Comparison of ENCODE assay signal across 8 cellular contexts in genomic region chr19:58279925-58280316, GRCh38. TPM values are rescaled to one million over a fixed set of nuclear protein-coding genes. Genes with fewer than 3 reads are reported as not detected.
A peak's percentile ranks its signal among the peaks of the same experiment; 100 is the strongest.
DNase-seq lines count a peak whose midpoint lies in the region; ATAC-seq and TF ChIP-seq lines count a peak whose summit lies in the region.

No MANE protein-coding gene starts in this region.

- intact Hi-C loops in breast epithelium (cut with DNase I; ENCODE audit: low total_unique reads): no loop called here

- no peak for TF ChIP-seq POLR2A in breast epithelium (IDR thresholded peaks at IDR 0.05)

- H3K36me3 ChIP-seq in HUES6 (ENCODE audit: control insufficient read depth, insufficient read depth, low read length) (peaks cover 31% of the 10 kb centered on the region), breast epithelium (no peaks in the 10 kb centered on the region)

- DNase-seq in AG04450 (ENCODE audit: low read depth, low spot score): no peak
- DNase-seq in breast epithelium (ENCODE audit: low spot score in 2 of 2): no peak
- no peak for DNase-seq in naive B cell
- DNase-seq in amniotic stem cell (lab: John Stamatoyannopoulos, UW): no peak
- DNase-seq in NOMO-1 treated with dmso at 0.1 percent for 144 hours (lab: John Stamatoyannopoulos, UW; ENCODE audit: unreplicated experiment): no peak
- no peak for DNase-seq in SW 1271 (lab: John Stamatoyannopoulos, UW)

- peak overlapping the region; percentile 83 to 98 (median 96) for H3K4me3 Mint-ChIP-seq in naive B cell

- no peaks in the 10 kb centered on the region for H3K27me3 ChIP-seq in AG04450 (ENCODE audit: control insufficient read depth, insufficient read depth, low read length)
- H3K27me3 ChIP-seq in HUES6 (ENCODE audit: control insufficient read depth, insufficient read depth, low read length): no peaks in the 10 kb centered on the region
- H3K27me3 ChIP-seq in breast epithelium: no peaks in the 10 kb centered on the region

- H3K4me1 Mint-ChIP-seq in naive B cell: peaks cover 33 to 42% (median 35%) of the 10 kb centered on the region in 3 donors

- peak overlapping the region; percentile 92 for H3K4me3 ChIP-seq in AG04450 (ENCODE audit: low read depth, low read length)
- H3K4me3 ChIP-seq in HUES6 (ENCODE audit: low read depth, low read length): peak overlapping the region; percentile 95
- H3K4me3 ChIP-seq in breast epithelium: peak overlapping the region; percentile 94 to 95 (median 94)

- POLR2A ChIA-PET in AG04450 (lab: Yijun Ruan, JAX): no interaction called here

- H3K27ac Mint-ChIP-seq in naive B cell: peak overlapping the region in 2 of 6 donors; percentile 54 to 72

- peaks cover 0 to 5% (median 0%) of the 10 kb centered on the region in 7 donors for H3K9me3 Mint-ChIP-seq in naive B cell

- H3K4me1 ChIP-seq in HUES6 (ENCODE audit: control insufficient read depth, insufficient read depth, low read length) (peaks cover 6% of the 10 kb centered on the region), breast epithelium (no peaks in the 10 kb centered on the region)

- TF ChIP-seq CTCF in AG04450 (IDR thresholded peaks at IDR 0.05; ENCODE audit: low read depth, low read length) (no peak), breast epithelium (IDR thresholded peaks at IDR 0.05) (no peak)

- no peaks in the 10 kb centered on the region for H3K27me3 Mint-ChIP-seq in naive B cell

- no peak for ATAC-seq in naive B cell (ENCODE audit: low read depth in 2 of 2)
- ATAC-seq in GM21786 (IDR thresholded peaks at IDR 0.05; ENCODE audit: unreplicated experiment): no peak

- peaks cover 0 to 7% of the 10 kb centered on the region in 2 donors for H3K36me3 Mint-ChIP-seq in naive B cell

- no peak overlapping the region for H3K9ac ChIP-seq in HUES6 (ENCODE audit: low read length)

- CTCF ChIA-PET in AG04450 (lab: Charles Lee): interaction anchor here (0.6 kb wide), 1 partner anchor 8 kb away, joined by 3 read pairs; no protein-coding TSS in a partner anchor

- peaks cover 68% of the 10 kb centered on the region for H3K9me3 ChIP-seq in AG04450 (ENCODE audit: control insufficient read depth, insufficient read depth, low read length)
- H3K9me3 ChIP-seq in HUES6 (ENCODE audit: control insufficient read depth, insufficient read depth, low read depth, low read length): peaks cover 17% of the 10 kb centered on the region; the same call in 1 of the 2 replicates
- peaks cover 16 to 54% of the 10 kb centered on the region in 2 donors for H3K9me3 ChIP-seq in breast epithelium

- H3K27ac ChIP-seq in AG04450 (ENCODE audit: low read depth, low read length): no peak overlapping the region
- no peak overlapping the region for H3K27ac ChIP-seq in HUES6 (ENCODE audit: low read depth, low read length)
- H3K27ac ChIP-seq in breast epithelium: no peak overlapping the region

RNA-seq across cellular contexts. Expression of gene ZNF8, which starts 1.2 kb away (rescaled TPM):
- 3.2 and 3.5 TPM in 2 replicates for polyA plus RNA-seq in AG04450 (2011; rRNA removed)
- polyA minus RNA-seq in AG04450 (2011; rRNA and poly(A)+ RNA removed): 12.8 and 13.0 TPM in 2 replicates
- total RNA-seq in breast epithelium: 10 to 100 TPM in 1 of 3 donors, 1 to 10 TPM in 2; 4.2 to 10.8 (median 9.2) TPM
- polyA plus RNA-seq in naive B cell (ENCODE audit: low read depth in 6 of 6): 1 to 10 TPM in 1 of 6 donors, under 1 TPM in 4, not detected in 1; 0.21 to 1.0 (median 0.70) TPM

RNA-seq across cellular contexts. Expression of gene ERVK3-1, which starts 25.3 kb away (rescaled TPM):
- polyA plus RNA-seq in AG04450 (2011; rRNA removed) (41.9 and 44.5 TPM in 2 replicates), naive B cell (ENCODE audit: low read depth in 6 of 6) (10 to 100 TPM; 47.2 to 88.7 (median 74.6) TPM)
- polyA minus RNA-seq in AG04450 (2011; rRNA and poly(A)+ RNA removed): 21.7 and 24.7 TPM in 2 replicates
- total RNA-seq in breast epithelium: 10 to 100 TPM; 44.3 to 72.7 (median 60.0) TPM

RNA-seq across cellular contexts. Expression of gene ZSCAN22, which starts 46.9 kb away (rescaled TPM):
- polyA plus RNA-seq in AG04450 (2011; rRNA removed) (2.6 and 2.7 TPM in 2 replicates), naive B cell (ENCODE audit: low read depth in 6 of 6) (1 to 10 TPM in 5 of 6 donors, not detected in 1; 1.5 to 5.2 (median 2.1) TPM)
- polyA minus RNA-seq in AG04450 (2011; rRNA and poly(A)+ RNA removed): 4.8 and 5.5 TPM in 2 replicates
- total RNA-seq in breast epithelium: 1 to 10 TPM; 2.6 to 3.8 (median 3.6) TPM

RNA-seq across cellular contexts. Expression of gene ZNF544, which starts 51.2 kb away (rescaled TPM):
- 26.4 and 27.5 TPM in 2 replicates for polyA plus RNA-seq in AG04450 (2011; rRNA removed)
- 34.3 and 36.5 TPM in 2 replicates for polyA minus RNA-seq in AG04450 (2011; rRNA and poly(A)+ RNA removed)
- 10 to 100 TPM; 10.1 to 70.2 (median 36.1) TPM for total RNA-seq in breast epithelium
- 10 to 100 TPM; 16.4 to 41.1 (median 23.1) TPM for polyA plus RNA-seq in naive B cell (ENCODE audit: low read depth in 6 of 6)
